Comparison of ENCODE assay signal across 8 cellular contexts in the genomic region with DNA sequence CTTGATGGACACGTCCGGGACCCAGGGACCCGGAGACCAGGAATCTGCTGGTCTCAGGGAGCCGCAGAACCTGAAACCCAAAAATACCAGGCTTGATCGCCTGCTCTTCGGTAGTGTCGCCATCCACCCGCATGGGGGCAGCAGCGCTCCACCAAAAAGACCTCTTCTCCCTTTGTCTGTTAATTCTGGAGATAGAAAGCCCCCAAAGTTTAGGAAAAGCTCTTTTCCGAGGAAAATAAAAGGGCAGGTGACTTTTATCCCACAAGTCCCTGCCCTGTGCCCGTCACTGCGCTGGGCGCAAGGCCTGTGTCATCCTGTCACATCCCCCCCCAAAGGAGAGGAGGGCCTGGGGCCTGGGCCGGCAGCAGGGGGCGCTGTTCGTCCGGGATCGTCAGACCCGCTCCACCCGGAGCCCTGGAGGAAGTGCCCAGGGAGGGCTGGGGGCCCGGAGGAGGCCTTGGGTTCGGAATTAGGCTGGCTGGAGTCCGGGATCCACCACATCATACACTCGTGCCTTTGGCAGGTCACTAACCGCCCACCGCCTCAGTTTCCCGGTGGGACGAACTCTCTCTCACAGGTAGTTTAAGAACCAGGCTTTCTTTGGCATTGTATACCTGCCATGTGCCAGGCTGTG. TPM values are rescaled to one million over a fixed set of nuclear protein-coding genes. Genes with fewer than 3 reads are reported as not detected.
DNase-seq lines count a peak whose midpoint lies in the region; ATAC-seq and TF ChIP-seq lines count a peak whose summit lies in the region.

No MANE protein-coding gene starts in this region.

- no peaks in the 10 kb centered on the region for H3K27me3 ChIP-seq in right atrium auricular region
- no peaks in the 10 kb centered on the region for H3K27me3 ChIP-seq in rectal smooth muscle tissue (ENCODE audit: control insufficient read depth, insufficient read depth, low read length)
- no peaks in the 10 kb centered on the region for H3K27me3 ChIP-seq in vagina

- POLR2A ChIA-PET in HEK293T (lab: Yijun Ruan, JAX): interaction anchor here (1.0 kb wide), 1 partner anchor 425 kb away, joined by 3 read pairs; a partner anchor contains a TSS

- H3K27ac Mint-ChIP-seq in T-helper 17 cell: peak overlapping the region; percentile 100

- peaks cover 5% of the 10 kb centered on the region for H3K36me3 Mint-ChIP-seq in T-helper 17 cell (ENCODE audit: low read depth)

- H3K4me3 ChIP-seq in right atrium auricular region (peak overlapping the region; percentile 23 to 35), rectal smooth muscle tissue (ENCODE audit: low read length) (peak overlapping the region; percentile 76), vagina (peak overlapping the region; percentile 18 to 42)

- intact Hi-C loops in vagina (cut with DNase I): loop anchor here (10.0 kb wide), 2 partner anchors 162 to 298 kb away; no protein-coding TSS in a partner anchor

- H3K4me3 Mint-ChIP-seq in T-helper 17 cell: peak overlapping the region; percentile 86

- H3K36me3 ChIP-seq in ES-I3 (ENCODE audit: insufficient read depth, low read length) (no peaks in the 10 kb centered on the region), right atrium auricular region (peaks cover under 1% of the 10 kb centered on the region), rectal smooth muscle tissue (ENCODE audit: control insufficient read depth, insufficient read depth, low read length) (no peaks in the 10 kb centered on the region), vagina (no peaks in the 10 kb centered on the region)

- CTCF ChIA-PET in HEK293T (lab: Yijun Ruan, JAX): interaction anchor here (0.5 to 2.0 kb wide), 36 partner anchors 9 to 519 kb away, joined by 3 to 9 read pairs (median 4); a partner anchor contains a TSS

- DNase-seq in HEK293T (ENCODE audit: extremely low spot score) (peak; percentile 83), NCI-H1048 (lab: John Stamatoyannopoulos, UW) (peak; percentile 28), T-helper 17 cell (peak; percentile 80 to 92 (median 86)), amygdala (lab: John Stamatoyannopoulos, UW) (peak in 50 of 56 donors; percentile 27 to 86 (median 70)), right atrium auricular region (ENCODE audit: low spot score) (peak; percentile 72), vagina (ENCODE audit: extremely low spot score in 2 of 2) (no peak)

- no peaks in the 10 kb centered on the region for H3K27me3 Mint-ChIP-seq in T-helper 17 cell

- no peak for TF ChIP-seq POLR2A in vagina (IDR thresholded peaks at IDR 0.05)

- H3K27ac ChIP-seq in right atrium auricular region (peak overlapping the region; percentile 47), rectal smooth muscle tissue (ENCODE audit: low read depth, low read length) (peak overlapping the region; percentile 62), vagina (peak overlapping the region; percentile 43)

- H3K9me3 ChIP-seq in ES-I3 (ENCODE audit: control insufficient read depth, insufficient read depth, low read length) (no peaks in the 10 kb centered on the region), T-helper 17 cell (ENCODE audit: control insufficient read depth, low read length, poor library complexity, severe bottlenecking) (no peaks in the 10 kb centered on the region), right atrium auricular region (no peaks in the 10 kb centered on the region), vagina (no peaks in the 10 kb centered on the region)

- H3K4me1 ChIP-seq in ES-I3 (ENCODE audit: insufficient read depth, low read length): peaks cover 25% of the 10 kb centered on the region
- peaks cover 0 to 41% of the 10 kb centered on the region in 2 donors for H3K4me1 ChIP-seq in right atrium auricular region
- H3K4me1 ChIP-seq in rectal smooth muscle tissue (ENCODE audit: control insufficient read depth, insufficient read depth, low read length): peaks cover 3% of the 10 kb centered on the region
- peaks cover 43% of the 10 kb centered on the region for H3K4me1 ChIP-seq in vagina

- H3K4me1 Mint-ChIP-seq in T-helper 17 cell: peaks cover 84% of the 10 kb centered on the region

- TF ChIP-seq CTCF in right atrium auricular region (IDR thresholded peaks at IDR 0.05): peak; percentile 98 to 99
- peak; percentile 100 for TF ChIP-seq CTCF in vagina (IDR thresholded peaks at IDR 0.05)

- peak; percentile 21 for ATAC-seq in T-helper 17 cell

- H3K9ac ChIP-seq in ES-I3 (ENCODE audit: low read depth, low read length): peak overlapping the region; percentile 25
- H3K9ac ChIP-seq in rectal smooth muscle tissue (ENCODE audit: low read length): peak overlapping the region; percentile 65

TF ChIP-seq in HEK293T, 16 proteins besides CTCF, POLR2A, EP300 and RAD21:
- TF ChIP-seq L3MBTL2 (conservative IDR thresholded peaks at IDR 0.05) (peak; percentile 36; the same call in 1 of the 2 replicates), TARDBP (IDR thresholded peaks at IDR 0.05) (no peak), FOXM1 (IDR thresholded peaks at IDR 0.05; ENCODE audit: borderline replicate concordance) (peak; percentile 34; the same call in 1 of the 2 replicates)

RNA-seq across cellular contexts. Expression of a gene that starts 31.9 kb away (rescaled TPM):
- 10 to 100 TPM; 95.4 to 96.0 TPM for total RNA-seq in T-helper 17 cell
- 100 to 1,000 TPM; 250 to 251 TPM for total RNA-seq in right atrium auricular region
- total RNA-seq in vagina: 145 TPM

RNA-seq across cellular contexts. Expression of a gene that starts 41.0 kb away (rescaled TPM):
- 10 to 100 TPM; 12.3 to 19.0 TPM for total RNA-seq in T-helper 17 cell
- total RNA-seq in right atrium auricular region: 10 to 100 TPM; 20.9 to 25.4 TPM
- total RNA-seq in vagina: 31.9 TPM

Comparison
In these comparisons a context has a peak if more than half of its experiments do, and no peak if none do; other contexts are left out.
1. DNase-seq: peak in HEK293T (single experiment), NCI-H1048 (single experiment), T-helper 17 cell (3 of 3), amygdala (50 of 56) and right atrium auricular region (single experiment); none in vagina (0 of 2).
2. Peak in every context shown above with its lines, with median percentiles within 50 percentile points of each other: H3K27ac ChIP-seq and H3K4me3 ChIP-seq.